In genomic region chr4:110164251-110164650, GRCh38 we compare ENCODE assay signal across 10 cellular contexts. TPM values are rescaled to one million over a fixed set of nuclear protein-coding genes. Genes with fewer than 3 reads are reported as not detected.
DNase-seq lines count a peak whose midpoint lies in the region; ATAC-seq, FAIRE-seq and TF ChIP-seq lines count a peak whose summit lies in the region.
"Had no signal": no experiment of that assay in that cellular context is flagged by ENCODE, and none has a peak within 500 bp of the region (broad histone marks: within the 10 kb centered on the region; RNA-seq: fewer than 3 reads in every experiment).

No MANE protein-coding gene starts in this region.

- no peak overlapping the region for H3K27ac ChIP-seq in suprapubic skin

- no peak overlapping the region for H3K4me3 ChIP-seq in MG63
- no peak overlapping the region for H3K4me3 ChIP-seq in suprapubic skin

- H3K27ac Mint-ChIP-seq in chondrocyte (ENCODE audit: unreplicated experiment): peak overlapping the region; percentile 78
- H3K27ac Mint-ChIP-seq in nephron: peak overlapping the region; percentile 43 to 85 (median 60)

- peaks cover 15% of the 10 kb centered on the region for H3K4me1 ChIP-seq in suprapubic skin

- no peaks in the 10 kb centered on the region for H3K27me3 Mint-ChIP-seq in chondrocyte (ENCODE audit: low read depth)
- no peaks in the 10 kb centered on the region for H3K27me3 Mint-ChIP-seq in nephron (ENCODE audit: low read depth)

- ATAC-seq in GM21423 (IDR thresholded peaks at IDR 0.05; ENCODE audit: unreplicated experiment): no peak

- no peaks in the 10 kb centered on the region for H3K9me3 ChIP-seq in MG63
- no peaks in the 10 kb centered on the region for H3K9me3 ChIP-seq in suprapubic skin

- peaks cover 32% of the 10 kb centered on the region for H3K4me1 Mint-ChIP-seq in chondrocyte (ENCODE audit: low read depth)
- H3K4me1 Mint-ChIP-seq in nephron: peaks cover 34% of the 10 kb centered on the region

- H3K36me3 Mint-ChIP-seq in chondrocyte (ENCODE audit: low read depth) (no peaks in the 10 kb centered on the region), nephron (ENCODE audit: low read depth) (peaks cover 22% of the 10 kb centered on the region)

- H3K36me3 ChIP-seq in MG63: no peaks in the 10 kb centered on the region; the same call in 1 of the 2 replicates
- no peaks in the 10 kb centered on the region for H3K36me3 ChIP-seq in suprapubic skin

- TF ChIP-seq CTCF in chondrocyte (IDR thresholded peaks at IDR 0.05) (no peak), nephron (IDR thresholded peaks at IDR 0.05; ENCODE audit: unreplicated experiment in 3 of 3) (no peak), suprapubic skin (IDR thresholded peaks at IDR 0.05) (no peak)

- DNase-seq in ELR (ENCODE audit: low read depth): peak; percentile 83
- DNase-seq in MG63: peak; percentile 15
- no peak for DNase-seq in chondrocyte (ENCODE audit: low spot score)
- no peak for DNase-seq in suprapubic skin (ENCODE audit: low spot score in 2 of 2)
- no peak for DNase-seq in Ammon's horn (ENCODE audit: low spot score)
- no peak for DNase-seq in GM12891 (ENCODE audit: insufficient read length, low spot score)
- DNase-seq: NCI-H2081 treated with DMSO at 0.1 percent for 48 hours had no signal

- no peaks in the 10 kb centered on the region for H3K27me3 ChIP-seq in MG63
- H3K27me3 ChIP-seq in suprapubic skin: no peaks in the 10 kb centered on the region

- no peak for FAIRE-seq in GM12891 (lab: Jason Lieb, UNC)
- FAIRE-seq: colon had no signal

- TF ChIP-seq POLR2A in suprapubic skin (IDR thresholded peaks at IDR 0.05) (no peak), GM12891 (IDR thresholded peaks at IDR 0.05; ENCODE audit: low read depth, low read length) (no peak)

- WGBS in suprapubic skin: 97% methylated on average over 5 of the region's 5 CpGs

- no peaks in the 10 kb centered on the region for H3K9me3 Mint-ChIP-seq in chondrocyte (ENCODE audit: low read depth)
- H3K9me3 Mint-ChIP-seq in nephron: no peaks in the 10 kb centered on the region

- H3K4me3 Mint-ChIP-seq in chondrocyte (ENCODE audit: unreplicated experiment) (no peak overlapping the region), nephron (no peak overlapping the region)

- no peak for TF ChIP-seq EP300 in suprapubic skin (IDR thresholded peaks at IDR 0.05)

TF ChIP-seq in GM12891, 5 proteins besides CTCF, POLR2A, EP300 and RAD21:
- TF ChIP-seq POU2F2 (IDR thresholded peaks at IDR 0.05; ENCODE audit: low read depth, low read length) (no peak), PAX5 (IDR thresholded peaks at IDR 0.05; ENCODE audit: insufficient read depth, low read length, severe bottlenecking) (no peak), TAF1 (IDR thresholded peaks at IDR 0.05; ENCODE audit: low read depth, low read length) (no peak), SPI1 (IDR thresholded peaks at IDR 0.05; ENCODE audit: low read depth, low read length) (no peak), POLR2AphosphoS5 (IDR thresholded peaks at IDR 0.05; ENCODE audit: low read depth, low read length) (no peak)

RNA-seq across cellular contexts. Expression of gene ELOVL6, which starts 34.2 kb away (rescaled TPM):
- total RNA-seq in MG63 (2014; rRNA removed; shearing (Covaris generic); ENCODE audit: low replicate concordance): 11.7 and 12.9 TPM in 2 replicates
- total RNA-seq in chondrocyte (11.0 to 16.0 TPM (median 12.8 TPM) in 3 replicates), suprapubic skin (10 to 100 TPM; 11.3 to 31.6 (median 24.2) TPM)
- 5.9 TPM for polyA plus RNA-seq in GM12891 (2012; ENCODE audit: low read depth, missing spikeins)

Comparison
In these comparisons a context has a peak if more than half of its experiments do, and no peak if none do; other contexts are left out.
1. DNase-seq: peak in ELR (single experiment) and MG63 (single experiment); none in chondrocyte (single experiment), suprapubic skin (0 of 2), Ammon's horn (single experiment) and GM12891 (single experiment).